ENCODE assay signal across 13 cellular contexts in the genomic region with DNA sequence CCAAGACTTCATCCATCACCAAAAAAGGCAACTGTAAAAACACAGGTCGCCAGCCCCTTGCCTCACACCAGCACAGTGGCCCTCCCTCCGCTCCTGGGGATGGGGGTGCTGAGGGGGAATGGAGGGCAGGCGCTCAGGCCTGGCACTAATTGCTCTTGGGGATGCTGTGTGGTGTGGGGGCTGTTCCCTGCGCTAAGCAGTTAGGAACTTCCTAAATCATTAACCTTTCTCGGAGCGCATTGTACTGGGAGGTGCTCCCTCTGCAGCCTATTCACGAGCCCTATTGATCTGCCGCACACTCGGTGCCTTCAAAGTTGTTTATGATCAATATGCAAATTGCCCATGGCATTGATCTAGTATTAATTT.
DNase-seq lines count a peak whose midpoint lies in the region; ATAC-seq, FAIRE-seq and TF ChIP-seq lines count a peak whose summit lies in the region.
"Had no signal": no experiment of that assay in that cellular context is flagged by ENCODE, and none has a peak within 500 bp of the region (broad histone marks: within the 10 kb centered on the region; RNA-seq: fewer than 3 reads in every experiment).

No MANE protein-coding gene starts in this region.

- no peak overlapping the region for H2BK12ac ChIP-seq in neuronal stem cell (ENCODE audit: low read length)

- H3K27me3 ChIP-seq in endodermal cell (ENCODE audit: control insufficient read depth, insufficient read depth, low read length, poor library complexity, severe bottlenecking) (no peaks in the 10 kb centered on the region), neuronal stem cell (ENCODE audit: control insufficient read depth in 3 of 3, insufficient read depth in 3 of 3, low read depth in 1 of 3, low read length in 3 of 3) (no peaks in the 10 kb centered on the region), upper lobe of right lung (no peaks in the 10 kb centered on the region), small intestine (ENCODE audit: control insufficient read depth in 2 of 2, insufficient read depth in 2 of 2, low read length in 2 of 2) (no peaks in the 10 kb centered on the region)
- H3K27me3 ChIP-seq: upper lobe of left lung had no signal

- peak overlapping the region; percentile 79 for H3K18ac ChIP-seq in neuronal stem cell (ENCODE audit: low read length)

- H3K9ac ChIP-seq in endodermal cell (ENCODE audit: extremely low read depth, low read length, poor library complexity, severe bottlenecking) = no peak overlapping the region
- no peak overlapping the region for H3K9ac ChIP-seq in neuronal stem cell (ENCODE audit: low read depth, low read length, poor library complexity)

- H3K36me3 ChIP-seq in endodermal cell (ENCODE audit: control insufficient read depth, insufficient read depth, low read length) = no peaks in the 10 kb centered on the region
- peaks cover 0 to 10% of the 10 kb centered on the region in 2 donors for H3K36me3 ChIP-seq in neuronal stem cell (replicated peaks in 1 of 2; ENCODE audit: control insufficient read depth in 2 of 2, insufficient read depth in 2 of 2, low read length in 2 of 2)
- H3K36me3 ChIP-seq in upper lobe of right lung = no peaks in the 10 kb centered on the region
- H3K36me3 ChIP-seq in small intestine (ENCODE audit: control insufficient read depth in 2 of 2, insufficient read depth in 2 of 2, low read length in 2 of 2) = no peaks in the 10 kb centered on the region
- H3K36me3 ChIP-seq: upper lobe of left lung had no signal

- no peak overlapping the region for H3K27ac Mint-ChIP-seq in endodermal cell
- no peak overlapping the region for H3K27ac Mint-ChIP-seq in activated naive CD8-positive, alpha-beta T cell treated with anti-CD3 and anti-CD28 coated beads, Interleukin-2, amount 50 U/mL, for 24 hours

- H3K4ac ChIP-seq in neuronal stem cell (ENCODE audit: low read length) = no peak overlapping the region

- H3K9me3 ChIP-seq in endodermal cell (ENCODE audit: control insufficient read depth, low read length) = no peaks in the 10 kb centered on the region
- peaks cover 0 to 5% of the 10 kb centered on the region in 2 donors for H3K9me3 ChIP-seq in neuronal stem cell (replicated peaks in 1 of 2; ENCODE audit: control insufficient read depth in 2 of 2, insufficient read depth in 1 of 2, low read depth in 1 of 2, low read length in 2 of 2)
- H3K9me3 ChIP-seq in upper lobe of right lung = no peaks in the 10 kb centered on the region
- no peaks in the 10 kb centered on the region for H3K9me3 ChIP-seq in small intestine (ENCODE audit: control insufficient read depth, low read depth)
- H3K9me3 ChIP-seq: mucosa of descending colon, upper lobe of left lung had no signal

- no peak overlapping the region for H2BK15ac ChIP-seq in neuronal stem cell (ENCODE audit: low read length)

- no peaks in the 10 kb centered on the region for H3K9me3 Mint-ChIP-seq in endodermal cell
- no peaks in the 10 kb centered on the region for H3K9me3 Mint-ChIP-seq in activated naive CD8-positive, alpha-beta T cell treated with anti-CD3 and anti-CD28 coated beads, Interleukin-2, amount 50 U/mL, for 24 hours
- H3K9me3 Mint-ChIP-seq: H9 had no signal

- peak overlapping the region; percentile 12 for H3K4me2 ChIP-seq in neuronal stem cell (ENCODE audit: insufficient read depth, low read length, poor library complexity, severe bottlenecking)

- H2BK5ac ChIP-seq in neuronal stem cell (ENCODE audit: low read length) = no peak overlapping the region

- H3K14ac ChIP-seq in neuronal stem cell (ENCODE audit: low read length) = no peak overlapping the region

- no peak overlapping the region for H2BK120ac ChIP-seq in neuronal stem cell (ENCODE audit: low read depth, low read length)

- peaks cover 5% of the 10 kb centered on the region for H3K4me1 Mint-ChIP-seq in endodermal cell
- H3K4me1 Mint-ChIP-seq in activated naive CD8-positive, alpha-beta T cell treated with anti-CD3 and anti-CD28 coated beads, Interleukin-2, amount 50 U/mL, for 24 hours = peaks cover 19% of the 10 kb centered on the region

- TF ChIP-seq CTCF in endodermal cell (conservative IDR thresholded peaks at IDR 0.05) = no peak
- TF ChIP-seq CTCF in upper lobe of right lung (IDR thresholded peaks at IDR 0.05) = no peak

- H4K8ac ChIP-seq in neuronal stem cell (ENCODE audit: low read depth, low read length) = no peak overlapping the region

- H3K23ac ChIP-seq in neuronal stem cell (ENCODE audit: low read depth, low read length, poor library complexity) = no peak overlapping the region

- H3K27ac ChIP-seq in endodermal cell (ENCODE audit: low read depth, low read length) (no peak overlapping the region), neuronal stem cell (replicated peaks; ENCODE audit: low read length) (no peak overlapping the region), upper lobe of right lung (peak overlapping the region; percentile 58), small intestine (ENCODE audit: low read depth in 1 of 2, low read length in 1 of 2) (no peak overlapping the region)

- DNase-seq in Right ventricle myocardium superior (no peak), left cardiac atrium (no peak), endodermal cell (peak; percentile 35), neuronal stem cell (ENCODE audit: low spot score) (no peak), upper lobe of right lung (no peak), NCI-H524 (lab: John Stamatoyannopoulos, UW) (no peak), small intestine (no peak)
- no peak for DNase-seq in activated naive CD8-positive, alpha-beta T cell treated with anti-CD3 and anti-CD28 coated beads, Interleukin-2, amount 50 U/mL, for 24 hours
- DNase-seq: effector CD4-positive, alpha-beta T cell; H9 had no signal

- WGBS in endodermal cell (ENCODE audit: insufficient coverage in 1 of 2, insufficient read length in 1 of 2), 2 experiments = 88 to 92% methylated on average over 6 to 9 of the region's 9 CpGs
- no CpG with 5 or more reads among the region's 9 CpGs for WGBS in neuronal stem cell (ENCODE audit: extremely low coverage in 2 of 2, insufficient read length in 2 of 2, insufficient replicate concordance in 1 of 2), 2 donors
- 76 to 91% (median 85%) methylated on average over 9 of the region's 9 CpGs for WGBS in small intestine, 3 donors

- peak; percentile 8 for ATAC-seq in Right ventricle myocardium superior (ENCODE audit: poor library complexity)
- no peak for ATAC-seq in left cardiac atrium
- no peak for ATAC-seq in upper lobe of right lung
- ATAC-seq in activated naive CD8-positive, alpha-beta T cell treated with anti-CD3 and anti-CD28 coated beads, Interleukin-2, amount 50 U/mL, for 24 hours = no peak

- peaks cover 11% of the 10 kb centered on the region for H3K27me3 Mint-ChIP-seq in endodermal cell (ENCODE audit: insufficient read depth)
- H3K27me3 Mint-ChIP-seq in activated naive CD8-positive, alpha-beta T cell treated with anti-CD3 and anti-CD28 coated beads, Interleukin-2, amount 50 U/mL, for 24 hours = peaks cover 5% of the 10 kb centered on the region

- no peak overlapping the region for H2AFZ ChIP-seq in neuronal stem cell (ENCODE audit: low read length)

- H3K4me1 ChIP-seq in endodermal cell (ENCODE audit: control insufficient read depth, insufficient read depth, low read length) = no peaks in the 10 kb centered on the region
- peaks cover 38 to 43% of the 10 kb centered on the region in 2 donors for H3K4me1 ChIP-seq in neuronal stem cell (ENCODE audit: control insufficient read depth in 2 of 2, insufficient read depth in 1 of 2, low read depth in 1 of 2, low read length in 2 of 2)
- peaks cover 15% of the 10 kb centered on the region for H3K4me1 ChIP-seq in upper lobe of right lung
- peaks cover 0 to 2% of the 10 kb centered on the region in 2 donors for H3K4me1 ChIP-seq in small intestine (ENCODE audit: control insufficient read depth in 2 of 2, insufficient read depth in 1 of 2, low read depth in 1 of 2, low read length in 1 of 2)

- intact Hi-C loops in Right ventricle myocardium superior (cut with DNase I) (no loop called here), left cardiac atrium (cut with DNase I) (loop anchor here in 1 of 2 donors (5.0 kb wide), 1 partner anchor 99 kb away; no protein-coding TSS in a partner anchor), upper lobe of right lung (cut with DNase I) (no loop called here)

- no peak overlapping the region for H2AK5ac ChIP-seq in neuronal stem cell (ENCODE audit: low read depth, low read length)

- H3K79me1 ChIP-seq in neuronal stem cell (ENCODE audit: low read depth, low read length) = no peaks in the 10 kb centered on the region

- no peak overlapping the region for H3K4me3 Mint-ChIP-seq in endodermal cell
- H3K4me3 Mint-ChIP-seq in activated naive CD8-positive, alpha-beta T cell treated with anti-CD3 and anti-CD28 coated beads, Interleukin-2, amount 50 U/mL, for 24 hours = no peak overlapping the region
- H3K4me3 Mint-ChIP-seq: H9 had no signal

- H4K91ac ChIP-seq in neuronal stem cell (ENCODE audit: low read depth, low read length, poor library complexity) = no peak overlapping the region

- H3K4me3 ChIP-seq in endodermal cell (ENCODE audit: low read length) = no peak overlapping the region
- H3K4me3 ChIP-seq in neuronal stem cell (ENCODE audit: low read length in 2 of 2) = no peak overlapping the region
- H3K4me3 ChIP-seq in upper lobe of right lung = no peak overlapping the region
- no peak overlapping the region for H3K4me3 ChIP-seq in small intestine (ENCODE audit: low read depth in 1 of 2, low read length in 2 of 2)
- H3K4me3 ChIP-seq: mucosa of descending colon, smooth muscle cell had no signal

- FAIRE-seq in small intestine (lab: Jason Lieb, UNC) = no peak

- H3K36me3 Mint-ChIP-seq in endodermal cell (ENCODE audit: low read depth) = no peaks in the 10 kb centered on the region
- no peaks in the 10 kb centered on the region for H3K36me3 Mint-ChIP-seq in activated naive CD8-positive, alpha-beta T cell treated with anti-CD3 and anti-CD28 coated beads, Interleukin-2, amount 50 U/mL, for 24 hours (ENCODE audit: low read depth)
